ENCODE assay signal across 22 cellular contexts in genomic region chr13:98879965-98880364, GRCh38.
DNase-seq lines count a peak whose midpoint lies in the region; ATAC-seq, FAIRE-seq and TF ChIP-seq lines count a peak whose summit lies in the region.
"Had no signal": no experiment of that assay in that cellular context is flagged by ENCODE, and none has a peak within 500 bp of the region (broad histone marks: within the 10 kb centered on the region; RNA-seq: fewer than 3 reads in every experiment).

No MANE protein-coding gene starts in this region.

- ATAC-seq in mucosa of descending colon (peak; percentile 77), HG02973 (IDR thresholded peaks at IDR 0.05; ENCODE audit: unreplicated experiment) (no peak)
- ATAC-seq: activated CD4-positive, alpha-beta T cell treated with anti-CD3 and anti-CD28 coated beads for 36 hours; HCT116; heart right ventricle; Right ventricle myocardium inferior; T-cell; upper lobe of right lung had no signal

- H3K9me3 ChIP-seq in mucosa of descending colon = no peaks in the 10 kb centered on the region
- H3K9me3 ChIP-seq: adrenal gland, heart right ventricle, upper lobe of right lung had no signal

- no peak for TF ChIP-seq CTCF in mucosa of descending colon (IDR thresholded peaks at IDR 0.05)

- H3K4me3 ChIP-seq in mucosa of descending colon = no peak overlapping the region
- H3K4me3 ChIP-seq: adrenal gland, heart right ventricle, upper lobe of right lung had no signal

- no peak for FAIRE-seq in RCC 7860 (lab: Jason Lieb, UNC)
- FAIRE-seq: HTR-8/SVneo had no signal

- intact Hi-C loops in mucosa of descending colon (cut with DNase I, micrococcal nuclease) = no loop called here

- H3K4me1 ChIP-seq in mucosa of descending colon (ENCODE audit: low read depth) = no peaks in the 10 kb centered on the region
- H3K4me1 ChIP-seq: adrenal gland, upper lobe of right lung had no signal

- no peaks in the 10 kb centered on the region for H3K36me3 ChIP-seq in mucosa of descending colon (ENCODE audit: low read depth)

- DNase-seq in DMS53 (lab: John Stamatoyannopoulos, UW) (peak; percentile 37), DMS53 treated with DMSO at 0.1 percent for 48 hours (lab: John Stamatoyannopoulos, UW; ENCODE audit: unreplicated experiment) (no peak), NCI-H1092 treated with DMSO at 0.1 percent for 48 hours (lab: John Stamatoyannopoulos, UW) (peak; percentile 47), NCI-H748 (lab: John Stamatoyannopoulos, UW; ENCODE audit: unreplicated experiment) (peak; percentile 91), mucosa of descending colon (no peak), RCC 7860 (ENCODE audit: low spot score) (no peak), occipital lobe (lab: John Stamatoyannopoulos, UW) (no peak)
- DNase-seq: activated CD4-positive, alpha-beta T cell treated with anti-CD3 and anti-CD28 coated beads for 36 hours; activated effector memory CD4-positive, alpha-beta T cell treated with Interleukin-2 at 50 U/mL for 16 hours; adrenal gland; AML-193; EL; heart right ventricle; immature natural killer cell; MV-4-11; NCI-H524; T-cell; upper lobe of right lung had no signal

Comparison
In these comparisons a context has a peak if more than half of its experiments do, and no peak if none do; other contexts are left out.
1. DNase-seq: peak in DMS53 (single experiment), NCI-H1092 treated with DMSO at 0.1 percent for 48 hours (single experiment) and NCI-H748 (single experiment); none in DMS53 treated with DMSO at 0.1 percent for 48 hours (single experiment), mucosa of descending colon (0 of 3), RCC 7860 (single experiment) and occipital lobe (single experiment).